In genomic region chr1:116763116-116763786, GRCh38 we compare ENCODE assay signal across 11 cellular contexts. TPM values are rescaled to one million over a fixed set of nuclear protein-coding genes. Genes with fewer than 3 reads are reported as not detected.
A peak's percentile ranks its signal among the peaks of the same experiment; 100 is the strongest.
DNase-seq lines count a peak whose midpoint lies in the region; ATAC-seq and TF ChIP-seq lines count a peak whose summit lies in the region.
"Had no signal": no experiment of that assay in that cellular context is flagged by ENCODE, and none has a peak within 500 bp of the region (broad histone marks: within the 10 kb centered on the region; RNA-seq: fewer than 3 reads in every experiment).

No MANE protein-coding gene starts in this region.

- H2AFZ ChIP-seq in trophoblast cell (ENCODE audit: insufficient read depth, low read length, poor library complexity) (no peak overlapping the region), SK-N-SH (ENCODE audit: low read depth) (no peak overlapping the region)

- H4K12ac ChIP-seq in trophoblast cell (ENCODE audit: low read depth, low read length): no peak overlapping the region

- H3K4me1 ChIP-seq in CD4-positive, CD25-positive, alpha-beta regulatory T cell (ENCODE audit: control insufficient read depth, insufficient read depth, low read length, poor library complexity, severe bottlenecking): peaks cover 91% of the 10 kb centered on the region
- H3K4me1 ChIP-seq in trophoblast cell (ENCODE audit: control insufficient read depth in 1 of 2, insufficient read depth in 2 of 2, low read length in 2 of 2) (no peaks in the 10 kb centered on the region), SK-N-SH (ENCODE audit: control insufficient read depth in 1 of 2, insufficient read depth in 2 of 2, low read depth in 1 of 2, low read length in 1 of 2) (peaks cover 0 to 2% of the 10 kb centered on the region in 2 experiments; a peak in 1 of 4 replicates)

- no peak for TF ChIP-seq RAD21 in SK-N-SH (IDR thresholded peaks at IDR 0.05; ENCODE audit: low read length)

- TF ChIP-seq CTCF in nephron (IDR thresholded peaks at IDR 0.05; ENCODE audit: unreplicated experiment in 3 of 3) (no peak), SK-N-SH (IDR thresholded peaks at IDR 0.05) (no peak)

- no peaks in the 10 kb centered on the region for H3K9me2 ChIP-seq in SK-N-SH

- peak overlapping the region; percentile 89 for H3K27ac ChIP-seq in CD4-positive, CD25-positive, alpha-beta regulatory T cell (ENCODE audit: insufficient read depth, low read length, poor library complexity, severe bottlenecking)
- H3K27ac ChIP-seq in trophoblast cell (ENCODE audit: low read depth, low read length): no peak overlapping the region
- H3K27ac ChIP-seq in SK-N-SH (ENCODE audit: low read depth in 2 of 2, low read length in 1 of 2): no peak overlapping the region

- no peak for TF ChIP-seq EP300 in SK-N-SH (IDR thresholded peaks at IDR 0.05; ENCODE audit: borderline replicate concordance in 1 of 2, low read depth in 1 of 2, low read length in 1 of 2)

- H3K27ac Mint-ChIP-seq in CD4-positive, CD25-positive, alpha-beta regulatory T cell: peak overlapping the region; percentile 98 to 99 (median 99)
- H3K27ac Mint-ChIP-seq in T-helper 17 cell (peak overlapping the region; percentile 98), nephron (peak overlapping the region; percentile 43 to 88 (median 79))
- H3K27ac Mint-ChIP-seq: B cell had no signal

- H3K27me3 ChIP-seq in CD4-positive, CD25-positive, alpha-beta regulatory T cell (ENCODE audit: control insufficient read depth, insufficient read depth, low read length): no peaks in the 10 kb centered on the region
- H3K27me3 ChIP-seq in trophoblast cell (ENCODE audit: insufficient read depth, low read length) (no peaks in the 10 kb centered on the region), SK-N-SH (ENCODE audit: insufficient read depth) (no peaks in the 10 kb centered on the region)

- H3K36me3 ChIP-seq in CD4-positive, CD25-positive, alpha-beta regulatory T cell (ENCODE audit: control insufficient read depth, insufficient read depth, low read length): peaks cover 70% of the 10 kb centered on the region
- H3K36me3 ChIP-seq in trophoblast cell (ENCODE audit: control insufficient read depth in 1 of 2, insufficient read depth in 2 of 2, low read length in 2 of 2): no peaks in the 10 kb centered on the region
- no peaks in the 10 kb centered on the region for H3K36me3 ChIP-seq in SK-N-SH (replicated peaks in 1 of 2; ENCODE audit: control insufficient read depth in 1 of 2, insufficient read depth in 2 of 2, low read length in 1 of 2)

- peaks cover 28 to 96% (median 75%) of the 10 kb centered on the region in 4 donors for H3K4me1 Mint-ChIP-seq in CD4-positive, CD25-positive, alpha-beta regulatory T cell
- H3K4me1 Mint-ChIP-seq in T-helper 17 cell (peaks cover 78% of the 10 kb centered on the region), nephron (peaks cover 11% of the 10 kb centered on the region)

- H3K4ac ChIP-seq in trophoblast cell (ENCODE audit: low read depth, low read length): no peak overlapping the region

- no peaks in the 10 kb centered on the region for H3K9me3 Mint-ChIP-seq in CD4-positive, CD25-positive, alpha-beta regulatory T cell
- H3K9me3 Mint-ChIP-seq in nephron: no peaks in the 10 kb centered on the region

- no peaks in the 10 kb centered on the region for H3K9me3 ChIP-seq in CD4-positive, CD25-positive, alpha-beta regulatory T cell (ENCODE audit: control insufficient read depth in 2 of 2, low read length in 2 of 2)
- H3K9me3 ChIP-seq in T-helper 17 cell (ENCODE audit: control insufficient read depth, low read length, poor library complexity, severe bottlenecking) (peaks cover 4% of the 10 kb centered on the region), trophoblast cell (ENCODE audit: insufficient read depth, low read depth, low read length) (peaks cover 10% of the 10 kb centered on the region), SK-N-SH (no peaks in the 10 kb centered on the region)

- CTCF ChIA-PET in SK-N-SH (lab: Yijun Ruan, JAX): interaction anchor here (0.6 to 1.5 kb wide), 3 partner anchors 26 to 1164 kb away, joined by 3 to 5 read pairs (median 4); no protein-coding TSS in a partner anchor

- H3K79me1 ChIP-seq in trophoblast cell (ENCODE audit: low read length): no peaks in the 10 kb centered on the region

- no CpG with 5 or more reads among the region's 4 CpGs for WGBS in trophoblast cell (ENCODE audit: extremely low coverage, insufficient coverage, insufficient read length)
- WGBS in SK-N-SH (ENCODE audit: low lambda C conversion rate): 40% methylated on average over 4 of the region's 4 CpGs

- no peaks in the 10 kb centered on the region for H3F3A ChIP-seq in SK-N-SH (replicated peaks; ENCODE audit: insufficient read depth)

- H2BK5ac ChIP-seq in trophoblast cell (ENCODE audit: low read depth, low read length, poor library complexity): no peak overlapping the region

- no peaks in the 10 kb centered on the region for H4K20me1 ChIP-seq in SK-N-SH (ENCODE audit: insufficient read depth)

- no peak overlapping the region for H3K9ac ChIP-seq in trophoblast cell (ENCODE audit: low read length)
- H3K9ac ChIP-seq in SK-N-SH: no peak overlapping the region

- peak overlapping the region; percentile 79 to 100 (median 88) for H3K4me3 Mint-ChIP-seq in CD4-positive, CD25-positive, alpha-beta regulatory T cell
- H3K4me3 Mint-ChIP-seq in T-helper 17 cell (peak overlapping the region; percentile 87), nephron (no peak overlapping the region)
- H3K4me3 Mint-ChIP-seq: B cell had no signal

- no peaks in the 10 kb centered on the region for H3K27me3 Mint-ChIP-seq in CD4-positive, CD25-positive, alpha-beta regulatory T cell
- no peaks in the 10 kb centered on the region for H3K27me3 Mint-ChIP-seq in T-helper 17 cell
- no peaks in the 10 kb centered on the region for H3K27me3 Mint-ChIP-seq in nephron (ENCODE audit: low read depth)

- H3K18ac ChIP-seq in trophoblast cell (ENCODE audit: low read length): no peak overlapping the region

- H2AK5ac ChIP-seq in trophoblast cell (ENCODE audit: low read length): no peak overlapping the region

- H3K4me3 ChIP-seq in CD4-positive, CD25-positive, alpha-beta regulatory T cell (ENCODE audit: low read depth, low read length): peak overlapping the region; percentile 100
- H3K4me3 ChIP-seq in trophoblast cell (ENCODE audit: low read depth, low read length) (no peak overlapping the region), SK-N-SH (ENCODE audit: low read depth in 2 of 2, low read length in 1 of 2) (no peak overlapping the region)

- POLR2A ChIA-PET in SK-N-SH (lab: Yijun Ruan, JAX): no interaction called here

- peaks cover 94% of the 10 kb centered on the region for H3K36me3 Mint-ChIP-seq in CD4-positive, CD25-positive, alpha-beta regulatory T cell
- H3K36me3 Mint-ChIP-seq in T-helper 17 cell (ENCODE audit: low read depth) (peaks cover 24% of the 10 kb centered on the region), nephron (ENCODE audit: low read depth) (no peaks in the 10 kb centered on the region)

- DNase-seq in CD4-positive, CD25-positive, alpha-beta regulatory T cell: peak in 2 of 3 donors; percentile 51 to 77
- DNase-seq in T-helper 17 cell (peak in 1 of 3 donors; percentile 37), A172 (ENCODE audit: low spot score) (no peak), cerebellar cortex (ENCODE audit: low spot score) (no peak), trophoblast cell (no peak), SK-N-SH (no peak)
- peak; percentile 67 for DNase-seq in central memory CD4-positive, alpha-beta T cell

- H2BK12ac ChIP-seq in trophoblast cell (ENCODE audit: low read length): no peak overlapping the region

- no peak overlapping the region for H4K91ac ChIP-seq in trophoblast cell (ENCODE audit: low read depth, low read length)

- H2BK120ac ChIP-seq in trophoblast cell (ENCODE audit: insufficient read depth, low read length, poor library complexity): no peak overlapping the region

- H4K8ac ChIP-seq in trophoblast cell (ENCODE audit: low read depth, low read length): no peak overlapping the region

- no peak overlapping the region for H3K14ac ChIP-seq in trophoblast cell (ENCODE audit: low read length)

- H3K4me2 ChIP-seq in trophoblast cell (ENCODE audit: low read length) (no peak overlapping the region), SK-N-SH (no peak overlapping the region)

- peak; percentile 21 to 40 for ATAC-seq in CD4-positive, CD25-positive, alpha-beta regulatory T cell (ENCODE audit: low read depth in 2 of 2)
- peak; percentile 41 for ATAC-seq in T-helper 17 cell
- ATAC-seq: Panc1 had no signal

- H3K23ac ChIP-seq in trophoblast cell (ENCODE audit: low read length): no peak overlapping the region

- H3K79me2 ChIP-seq in trophoblast cell (ENCODE audit: control insufficient read depth, insufficient read depth, low read length, poor library complexity) (no peaks in the 10 kb centered on the region), SK-N-SH (ENCODE audit: insufficient read depth) (no peaks in the 10 kb centered on the region)

TF ChIP-seq in SK-N-SH, 30 proteins besides CTCF, POLR2A, EP300 and RAD21 (continues in another document):
- TF ChIP-seq RCOR1 (IDR thresholded peaks at IDR 0.05; ENCODE audit: low read length) (no peak), USF1 (IDR thresholded peaks at IDR 0.05; ENCODE audit: borderline replicate concordance, low read depth) (no peak), CHD2 (IDR thresholded peaks at IDR 0.05; ENCODE audit: low read length, partially characterized antibody) (no peak), TAF1 (IDR thresholded peaks at IDR 0.05; ENCODE audit: borderline replicate concordance, low read depth, low read length) (no peak), NFIC (IDR thresholded peaks at IDR 0.05; ENCODE audit: borderline replicate concordance) (no peak), FOXM1 (IDR thresholded peaks at IDR 0.05; ENCODE audit: low read depth) (no peak), MXI1 (IDR thresholded peaks at IDR 0.05; ENCODE audit: low read depth, low read length) (no peak)

RNA-seq across cellular contexts. Expression of gene CD2, which starts 9.0 kb away (rescaled TPM):
- 192 TPM for total RNA-seq in CD4-positive, CD25-positive, alpha-beta regulatory T cell
- polyA plus RNA-seq in CD4-positive, CD25-positive, alpha-beta regulatory T cell: 100 to 1,000 TPM; 341 to 457 (median 393) TPM
- total RNA-seq in T-helper 17 cell: 100 to 1,000 TPM; 152 to 172 TPM
- not detected in 2 replicates for total RNA-seq in A172 (2014; rRNA removed; shearing (Covaris generic))
- polyA plus RNA-seq in trophoblast cell (2013): not detected in 2 replicates
- not detected in 2 replicates for polyA plus RNA-seq in SK-N-SH (2012; rRNA removed)
- not detected in 2 replicates for polyA plus RNA-seq in SK-N-SH (2012; cell fraction: cytosol; rRNA removed)
- polyA plus RNA-seq in SK-N-SH (2012; cell fraction: nucleus; rRNA removed): not detected in 2 replicates
- total RNA-seq: dermis blood vessel endothelial cell had no signal

Comparison
In these comparisons a context has a peak if more than half of its experiments do, and no peak if none do; other contexts are left out.
1. DNase-seq: peak in CD4-positive, CD25-positive, alpha-beta regulatory T cell (2 of 3) and central memory CD4-positive, alpha-beta T cell (single experiment); none in A172 (single experiment), cerebellar cortex (single experiment), trophoblast cell (0 of 2) and SK-N-SH (single experiment).
2. H3K4me3 Mint-ChIP-seq: peak in CD4-positive, CD25-positive, alpha-beta regulatory T cell (4 of 4) and T-helper 17 cell (single experiment); none in nephron (0 of 3).
3. RNA of gene CD2, which starts 9.0 kb away (total RNA-seq): 192 TPM in CD4-positive, CD25-positive, alpha-beta regulatory T cell (single experiment) and 152 to 172 TPM in T-helper 17 cell; not detected in A172; every median in the first group is over 100 times any median in the second.
4. Peak in every context shown above with its lines, with median percentiles within 50 percentile points of each other: H3K27ac Mint-ChIP-seq.